8 cellular contexts compared by ENCODE assay signal in genomic region chr7:124930173-124930623, GRCh38. TPM values are rescaled to one million over a fixed set of nuclear protein-coding genes. Genes with fewer than 3 reads are reported as not detected.
DNase-seq lines count a peak whose midpoint lies in the region; ATAC-seq and TF ChIP-seq lines count a peak whose summit lies in the region.

No MANE protein-coding gene starts in this region.

- WGBS in suprapubic skin = 0% methylated on average over 1 of the region's 1 CpG

- intact Hi-C loops in activated CD4-positive, alpha-beta T cell treated with anti-CD3 and anti-CD28 coated beads, Interleukin-2, amount 10 ng/mL, durations not matched to agents 24 days and 14 days (cut with micrococcal nuclease) = no loop called here

- H3K4me1 Mint-ChIP-seq in activated CD4-positive, alpha-beta T cell treated with anti-CD3 and anti-CD28 coated beads, Interleukin-2, amount 10 ng/mL, durations not matched to agents 24 days and 14 days = peaks cover 27% of the 10 kb centered on the region
- H3K4me1 Mint-ChIP-seq in activated CD4-positive, alpha-beta memory T cell treated with anti-CD3 and anti-CD28 coated beads, Interleukin-2, amount 10 ng/mL, durations not matched to agents 7 days and 5 days = peaks cover 39% of the 10 kb centered on the region

- no peak for TF ChIP-seq EP300 in suprapubic skin (IDR thresholded peaks at IDR 0.05)

- H3K27ac ChIP-seq in iPS-20b (ENCODE audit: low read length) (no peak overlapping the region), suprapubic skin (peak overlapping the region; percentile 77)

- ATAC-seq in HG03469 (IDR thresholded peaks at IDR 0.05; ENCODE audit: unreplicated experiment) = no peak

- DNase-seq in activated CD4-positive, alpha-beta T cell treated with anti-CD3 and anti-CD28 coated beads, Interleukin-2, amount 10 ng/mL, durations not matched to agents 24 days and 14 days = no peak
- no peak for DNase-seq in activated CD4-positive, alpha-beta T cell treated with anti-CD3 and anti-CD28 coated beads for 4 hours
- no peak for DNase-seq in activated CD4-positive, alpha-beta memory T cell treated with anti-CD3 and anti-CD28 coated beads, Interleukin-2, amount 10 ng/mL, durations not matched to agents 7 days and 5 days
- DNase-seq in suprapubic skin (ENCODE audit: low spot score in 2 of 2) = no peak
- DNase-seq in NOMO-1 (lab: John Stamatoyannopoulos, UW; ENCODE audit: unreplicated experiment in 2 of 2) = no peak
- no peak for DNase-seq in activated CD4-positive, alpha-beta T cell treated with anti-CD3 and anti-CD28 coated beads, Interleukin-2, amount 50 U/mL, for 1 hour

- H3K4me3 ChIP-seq in iPS-20b (ENCODE audit: low read length) (peak overlapping the region; percentile 92), suprapubic skin (peak overlapping the region; percentile 60)

- peak overlapping the region; percentile 98 for H3K4me3 Mint-ChIP-seq in activated CD4-positive, alpha-beta T cell treated with anti-CD3 and anti-CD28 coated beads, Interleukin-2, amount 10 ng/mL, durations not matched to agents 24 days and 14 days
- peak overlapping the region; percentile 97 for H3K4me3 Mint-ChIP-seq in activated CD4-positive, alpha-beta memory T cell treated with anti-CD3 and anti-CD28 coated beads, Interleukin-2, amount 10 ng/mL, durations not matched to agents 7 days and 5 days

- no peak for TF ChIP-seq CTCF in suprapubic skin (IDR thresholded peaks at IDR 0.05)

- H3K27me3 ChIP-seq in iPS-20b (ENCODE audit: insufficient read depth, low read length) (no peaks in the 10 kb centered on the region), suprapubic skin (no peaks in the 10 kb centered on the region)

- CTCF ChIA-PET in activated CD4-positive, alpha-beta memory T cell treated with anti-CD3 and anti-CD28 coated beads, Interleukin-2, amount 10 ng/mL, durations not matched to agents 7 days and 5 days (lab: Charles Lee) = interaction anchor here (0.9 kb wide), 1 partner anchor 9 kb away, joined by 5 read pairs; no protein-coding TSS in a partner anchor

- TF ChIP-seq POLR2A in suprapubic skin (IDR thresholded peaks at IDR 0.05) = no peak

- H3K9me3 ChIP-seq in iPS-20b (ENCODE audit: insufficient read depth, low read depth, low read length) (no peaks in the 10 kb centered on the region), suprapubic skin (no peaks in the 10 kb centered on the region)

- peaks cover 10% of the 10 kb centered on the region for H3K36me3 Mint-ChIP-seq in activated CD4-positive, alpha-beta T cell treated with anti-CD3 and anti-CD28 coated beads, Interleukin-2, amount 10 ng/mL, durations not matched to agents 24 days and 14 days (ENCODE audit: low read depth)
- peaks cover 22% of the 10 kb centered on the region for H3K36me3 Mint-ChIP-seq in activated CD4-positive, alpha-beta memory T cell treated with anti-CD3 and anti-CD28 coated beads, Interleukin-2, amount 10 ng/mL, durations not matched to agents 7 days and 5 days (ENCODE audit: low read depth)

- H3K4me1 ChIP-seq in iPS-20b (ENCODE audit: insufficient read depth, low read length) = no peaks in the 10 kb centered on the region
- peaks cover 7% of the 10 kb centered on the region for H3K4me1 ChIP-seq in suprapubic skin

- POLR2A ChIA-PET in activated CD4-positive, alpha-beta memory T cell treated with anti-CD3 and anti-CD28 coated beads, Interleukin-2, amount 10 ng/mL, durations not matched to agents 7 days and 5 days (lab: Charles Lee) = interaction anchor here (1.0 to 1.7 kb wide), 5 partner anchors 9 to 1373 kb away, joined by 3 to 9 read pairs (median 5); partner anchors contain the start of genes NDUFA5 and WASL

- peaks cover 4% of the 10 kb centered on the region for H3K27me3 Mint-ChIP-seq in activated CD4-positive, alpha-beta T cell treated with anti-CD3 and anti-CD28 coated beads, Interleukin-2, amount 10 ng/mL, durations not matched to agents 24 days and 14 days
- no peaks in the 10 kb centered on the region for H3K27me3 Mint-ChIP-seq in activated CD4-positive, alpha-beta memory T cell treated with anti-CD3 and anti-CD28 coated beads, Interleukin-2, amount 10 ng/mL, durations not matched to agents 7 days and 5 days

- H3K36me3 ChIP-seq in iPS-20b (ENCODE audit: insufficient read depth, low read depth, low read length) = no peaks in the 10 kb centered on the region
- no peaks in the 10 kb centered on the region for H3K36me3 ChIP-seq in suprapubic skin

- H3K27ac Mint-ChIP-seq in activated CD4-positive, alpha-beta T cell treated with anti-CD3 and anti-CD28 coated beads, Interleukin-2, amount 10 ng/mL, durations not matched to agents 24 days and 14 days = peak overlapping the region; percentile 97
- peak overlapping the region; percentile 87 for H3K27ac Mint-ChIP-seq in activated CD4-positive, alpha-beta memory T cell treated with anti-CD3 and anti-CD28 coated beads, Interleukin-2, amount 10 ng/mL, durations not matched to agents 7 days and 5 days

- no peaks in the 10 kb centered on the region for H3K9me3 Mint-ChIP-seq in activated CD4-positive, alpha-beta T cell treated with anti-CD3 and anti-CD28 coated beads, Interleukin-2, amount 10 ng/mL, durations not matched to agents 24 days and 14 days
- no peaks in the 10 kb centered on the region for H3K9me3 Mint-ChIP-seq in activated CD4-positive, alpha-beta memory T cell treated with anti-CD3 and anti-CD28 coated beads, Interleukin-2, amount 10 ng/mL, durations not matched to agents 7 days and 5 days

- peak overlapping the region; percentile 65; the same call in 1 of the 2 replicates for H3K9ac ChIP-seq in iPS-20b (ENCODE audit: low read depth, low read length)

RNA-seq across cellular contexts. Expression of gene POT1, which starts 0.6 kb away (rescaled TPM):
- total RNA-seq in activated CD4-positive, alpha-beta T cell treated with anti-CD3 and anti-CD28 coated beads, Interleukin-2, amount 10 ng/mL, durations not matched to agents 24 days and 14 days = 31.0 TPM in 2 replicates
- total RNA-seq in activated CD4-positive, alpha-beta memory T cell treated with anti-CD3 and anti-CD28 coated beads, Interleukin-2, amount 10 ng/mL, durations not matched to agents 7 days and 5 days = 10 to 100 TPM; 27.3 to 28.9 TPM
- total RNA-seq in suprapubic skin = 10 to 100 TPM in 2 of 4 donors, 1 to 10 TPM in 2; 7.4 to 30.0 (median 16.2) TPM
